Comparison of ENCODE assay signal across 27 cellular contexts in genomic region chr15:27361418-27361817, GRCh38.
"Had no signal": no experiment of that assay in that cellular context is flagged by ENCODE, and none has a peak within 500 bp of the region (broad histone marks: within the 10 kb centered on the region; RNA-seq: fewer than 3 reads in every experiment).

No MANE protein-coding gene starts in this region.

- H3K36me3 ChIP-seq: adrenal gland, breast epithelium, cardiac muscle cell, colonic mucosa had no signal

- H3K4me1 ChIP-seq: adrenal gland, breast epithelium, colonic mucosa had no signal

- H3K9me3 ChIP-seq: adrenal gland, breast epithelium, colonic mucosa had no signal

- DNase-seq: activated CD4-positive, alpha-beta memory T cell treated with anti-CD3 and anti-CD28 coated beads for 36 hours; activated CD4-positive, alpha-beta T cell treated with anti-CD3 and anti-CD28 coated beads for 36 hours; activated CD4-positive, alpha-beta T cell treated with anti-CD3 and anti-CD28 coated beads, Interleukin-2, amount 10 ng/mL, durations not matched to agents 24 days and 14 days; activated CD4-positive, CD25-positive, alpha-beta regulatory T cell; activated CD4-positive, CD25-positive, alpha-beta regulatory T cell treated with anti-CD3 and anti-CD28 coated beads, Interleukin-2, amount 50 U/mL, for 72 hours; activated CD8-positive, alpha-beta memory T cell treated with anti-CD3 and anti-CD28 coated beads, Interleukin-2, amount 10 ng/mL, durations not matched to agents 7 days and 5 days; activated CD8-positive, alpha-beta memory T cell treated with anti-CD3 and anti-CD28 coated beads, Interleukin-2, amount 50 U/mL, for 4 hours; activated CD8-positive, alpha-beta T cell treated with anti-CD3 and anti-CD28 coated beads, Interleukin-2, amount 10 ng/mL, durations not matched to agents 7 days and 5 days; activated effector memory CD4-positive, alpha-beta T cell treated with anti-CD3 and anti-CD28 coated beads, Interleukin-2, amount 50 U/mL, for 16 hours; activated naive CD4-positive, alpha-beta T cell treated with anti-CD3 and anti-CD28 coated beads for 36 hours; activated naive CD8-positive, alpha-beta T cell treated with anti-CD3 and anti-CD28 coated beads for 36 hours; activated naive CD8-positive, alpha-beta T cell treated with anti-CD3 and anti-CD28 coated beads, Interleukin-2, amount 50 U/mL, for 24 hours; activated T-cell treated with anti-CD3 and anti-CD28 coated beads, Interleukin-2, amount 50 U/mL, for 1 hour; activated T-cell treated with anti-CD3 and anti-CD28 coated beads, Interleukin-2, amount 50 U/mL, for 48 hours; adrenal gland; amygdala; aorta; central memory CD4-positive, alpha-beta T cell; cerebellar nuclear complex; colonic mucosa; effector CD8-positive, alpha-beta T cell; foreskin fibroblast; head of caudate nucleus; hippocampal formation had no signal

- H3K4me3 ChIP-seq: adrenal gland, breast epithelium, cardiac muscle cell, colonic mucosa had no signal

- H3K27ac ChIP-seq: adrenal gland, breast epithelium, cardiac muscle cell, colonic mucosa, epithelial cell of prostate had no signal

- H3K27me3 ChIP-seq: adrenal gland, breast epithelium, cardiac muscle cell, colonic mucosa had no signal

- ATAC-seq: activated CD4-positive, alpha-beta T cell treated with anti-CD3 and anti-CD28 coated beads for 36 hours; activated CD8-positive, alpha-beta memory T cell treated with anti-CD3 and anti-CD28 coated beads, Interleukin-2, amount 10 ng/mL, durations not matched to agents 7 days and 5 days; activated CD8-positive, alpha-beta T cell treated with anti-CD3 and anti-CD28 coated beads, Interleukin-2, amount 10 ng/mL, durations not matched to agents 7 days and 5 days; activated naive CD8-positive, alpha-beta T cell treated with anti-CD3 and anti-CD28 coated beads, Interleukin-2, amount 50 U/mL, for 24 hours had no signal
